In genomic region chr21:19076031-19076430, GRCh38 we compare ENCODE assay signal across 37 cellular contexts.
"Had no signal": no experiment of that assay in that cellular context is flagged by ENCODE, and none has a peak within 500 bp of the region (broad histone marks: within the 10 kb centered on the region; RNA-seq: fewer than 3 reads in every experiment).

No MANE protein-coding gene starts in this region.

- H3K27ac Mint-ChIP-seq: activated CD4-positive, alpha-beta memory T cell treated with anti-CD3 and anti-CD28 coated beads, Interleukin-2, amount 10 ng/mL, durations not matched to agents 7 days and 5 days; activated CD8-positive, alpha-beta memory T cell treated with anti-CD3 and anti-CD28 coated beads, Interleukin-2, amount 10 ng/mL, durations not matched to agents 7 days and 5 days; activated naive CD4-positive, alpha-beta T cell treated with anti-CD3 and anti-CD28 coated beads, Interleukin-2, amount 10 ng/mL, durations not matched to agents 7 days and 5 days; activated naive CD8-positive, alpha-beta T cell; activated naive CD8-positive, alpha-beta T cell treated with anti-CD3 and anti-CD28 coated beads, Interleukin-2, amount 50 U/mL, for 24 hours; brain had no signal

- H3K4me1 Mint-ChIP-seq: activated CD4-positive, alpha-beta memory T cell treated with anti-CD3 and anti-CD28 coated beads, Interleukin-2, amount 10 ng/mL, durations not matched to agents 7 days and 5 days; activated CD8-positive, alpha-beta memory T cell treated with anti-CD3 and anti-CD28 coated beads, Interleukin-2, amount 10 ng/mL, durations not matched to agents 7 days and 5 days; activated naive CD4-positive, alpha-beta T cell treated with anti-CD3 and anti-CD28 coated beads, Interleukin-2, amount 10 ng/mL, durations not matched to agents 7 days and 5 days; activated naive CD8-positive, alpha-beta T cell treated with anti-CD3 and anti-CD28 coated beads, Interleukin-2, amount 50 U/mL, for 24 hours; brain had no signal

- H3K27ac ChIP-seq: PC-9, RWPE1, VCaP had no signal

- H3K4me2 ChIP-seq: PC-9 had no signal

- ATAC-seq: activated CD8-positive, alpha-beta memory T cell treated with anti-CD3 and anti-CD28 coated beads, Interleukin-2, amount 10 ng/mL, durations not matched to agents 7 days and 5 days; activated naive CD8-positive, alpha-beta T cell treated with anti-CD3 and anti-CD28 coated beads, Interleukin-2, amount 50 U/mL, for 24 hours; Right ventricle myocardium inferior had no signal

- H3K27me3 Mint-ChIP-seq: activated CD4-positive, alpha-beta memory T cell treated with anti-CD3 and anti-CD28 coated beads, Interleukin-2, amount 10 ng/mL, durations not matched to agents 7 days and 5 days; activated CD8-positive, alpha-beta memory T cell treated with anti-CD3 and anti-CD28 coated beads, Interleukin-2, amount 10 ng/mL, durations not matched to agents 7 days and 5 days; activated naive CD4-positive, alpha-beta T cell treated with anti-CD3 and anti-CD28 coated beads, Interleukin-2, amount 10 ng/mL, durations not matched to agents 7 days and 5 days; activated naive CD8-positive, alpha-beta T cell; activated naive CD8-positive, alpha-beta T cell treated with anti-CD3 and anti-CD28 coated beads, Interleukin-2, amount 50 U/mL, for 24 hours had no signal

- H3K36me3 Mint-ChIP-seq: activated CD8-positive, alpha-beta memory T cell treated with anti-CD3 and anti-CD28 coated beads, Interleukin-2, amount 10 ng/mL, durations not matched to agents 7 days and 5 days; activated naive CD4-positive, alpha-beta T cell treated with anti-CD3 and anti-CD28 coated beads, Interleukin-2, amount 10 ng/mL, durations not matched to agents 7 days and 5 days; activated naive CD8-positive, alpha-beta T cell; brain had no signal

- H3K4me3 Mint-ChIP-seq: activated CD4-positive, alpha-beta memory T cell treated with anti-CD3 and anti-CD28 coated beads, Interleukin-2, amount 10 ng/mL, durations not matched to agents 7 days and 5 days; activated CD8-positive, alpha-beta memory T cell treated with anti-CD3 and anti-CD28 coated beads, Interleukin-2, amount 10 ng/mL, durations not matched to agents 7 days and 5 days; activated naive CD4-positive, alpha-beta T cell treated with anti-CD3 and anti-CD28 coated beads, Interleukin-2, amount 10 ng/mL, durations not matched to agents 7 days and 5 days; activated naive CD8-positive, alpha-beta T cell; activated naive CD8-positive, alpha-beta T cell treated with anti-CD3 and anti-CD28 coated beads, Interleukin-2, amount 50 U/mL, for 24 hours; brain had no signal

- DNase-seq: activated CD4-positive, alpha-beta memory T cell treated with anti-CD3 and anti-CD28 coated beads, Interleukin-2, amount 10 ng/mL, durations not matched to agents 7 days and 5 days; activated CD4-positive, alpha-beta T cell treated with anti-CD3 and anti-CD28 coated beads for 1 hour; activated CD4-positive, alpha-beta T cell treated with anti-CD3 and anti-CD28 coated beads for 48 hours; activated CD4-positive, CD25-positive, alpha-beta regulatory T cell; activated CD8-positive, alpha-beta memory T cell treated with anti-CD3 and anti-CD28 coated beads for 24 hours; activated CD8-positive, alpha-beta memory T cell treated with anti-CD3 and anti-CD28 coated beads, Interleukin-2, amount 10 ng/mL, durations not matched to agents 7 days and 5 days; activated CD8-positive, alpha-beta memory T cell treated with anti-CD3 and anti-CD28 coated beads, Interleukin-2, amount 50 U/mL, for 48 hours; activated effector memory CD4-positive, alpha-beta T cell treated with Interleukin-2 at 50 U/mL for 16 hours; activated naive CD4-positive, alpha-beta T cell treated with anti-CD3 and anti-CD28 coated beads, Interleukin-2, amount 10 ng/mL, durations not matched to agents 7 days and 5 days; activated naive CD8-positive, alpha-beta T cell treated with anti-CD3 and anti-CD28 coated beads, Interleukin-2, amount 50 U/mL, for 24 hours; activated T-cell treated with anti-CD3 and anti-CD28 coated beads, Interleukin-2, amount 50 U/mL, for 48 hours; anterior cingulate cortex; caudate nucleus; MM.1S; MV-4-11; NCI-H1092; NCI-H1417; NCI-H146; NCI-H187; NCI-H2029 treated with DMSO at 0.1 percent for 48 hours; NCI-H2107; NCI-H2171; NCI-H510A; NCI-H526; NCI-H748 treated with DMSO at 0.1 percent for 48 hours; NK-92 treated with Interleukin-12 subunit alpha and Interleukin-12 subunit beta, amount 100 ng/mL, for 24 hours; PC-9; SIG-M5; SW 1271; T-helper 1 cell; T-helper 2 cell; T-helper 9 cell had no signal

- H2AFZ ChIP-seq: PC-9 had no signal

- H3K4me3 ChIP-seq: PC-9 had no signal
